In genomic region chr1:52403566-52404115, GRCh38 we compare ENCODE assay signal across 1 cellular context.
A peak's percentile ranks its signal among the peaks of the same experiment; 100 is the strongest.
TF ChIP-seq lines count a peak whose summit lies in the region.

No MANE protein-coding gene starts in this region.

TF ChIP-seq in K562, 482 proteins besides CTCF, POLR2A, EP300 and RAD21 (continued from another document):
- TF ChIP-seq ZC3H8 (IDR thresholded peaks at IDR 0.05) (0 out of 2 replicates have a peak, but pooled peaks have one; percentile 9), FOXJ3 (CRISPR knock-in tag; IDR thresholded peaks at IDR 0.05) (no peak), NFXL1 (CRISPR knock-in tag; IDR thresholded peaks at IDR 0.05) (no peak), HNRNPH1 (optimal IDR thresholded peaks at IDR 0.05; ENCODE audit: low read depth, low read length) (no peak), RBFOX2 (IDR thresholded peaks at IDR 0.05; ENCODE audit: low read depth, low read length) (no peak), STAG1 (CRISPR knock-in tag; IDR thresholded peaks at IDR 0.05; ENCODE audit: borderline replicate concordance) (no peak), GMEB1 (CRISPR knock-in tag; IDR thresholded peaks at IDR 0.05) (no peak), ZNF316 (IDR thresholded peaks at IDR 0.05) (peak; percentile 90), RBM14 (IDR thresholded peaks at IDR 0.05; ENCODE audit: borderline replicate concordance, insufficient read depth, low read depth, low read length) (no peak), CREB3 (tag; conservative IDR thresholded peaks at IDR 0.05; ENCODE audit: low read depth) (no peak), MXI1 (IDR thresholded peaks at IDR 0.05; ENCODE audit: low read depth, low read length) (0 out of 2 replicates have a peak, but pooled peaks have one; percentile 14), FOXP4 (CRISPR knock-in tag; IDR thresholded peaks at IDR 0.05; ENCODE audit: borderline replicate concordance) (0 out of 2 replicates have a peak, but pooled peaks have one; percentile 39), BACH1 (tag; IDR thresholded peaks at IDR 0.05) (peak; percentile 95), SRSF9 (IDR thresholded peaks at IDR 0.05; ENCODE audit: borderline replicate concordance, low read depth, low read length) (no peak), SNIP1 (IDR thresholded peaks at IDR 0.05; ENCODE audit: low read depth) (no peak), ARHGAP35 (IDR thresholded peaks at IDR 0.05; ENCODE audit: partially characterized antibody) (no peak), NFE2 (IDR thresholded peaks at IDR 0.05; ENCODE audit: low read depth) (peak; percentile 94), CTBP1 (IDR thresholded peaks at IDR 0.05; ENCODE audit: borderline replicate concordance) (no peak), RFX5 (IDR thresholded peaks at IDR 0.05; ENCODE audit: low read depth, low read length) (peak; percentile 27; the same call in 1 of the 2 replicates), MAZ (CRISPR knock-in tag; conservative IDR thresholded peaks at IDR 0.05 in 1 of 2, IDR thresholded peaks at IDR 0.05 in 1 of 2) (no peak; a peak in 1 of 4 replicates)
- TF ChIP-seq, protein P1, sequence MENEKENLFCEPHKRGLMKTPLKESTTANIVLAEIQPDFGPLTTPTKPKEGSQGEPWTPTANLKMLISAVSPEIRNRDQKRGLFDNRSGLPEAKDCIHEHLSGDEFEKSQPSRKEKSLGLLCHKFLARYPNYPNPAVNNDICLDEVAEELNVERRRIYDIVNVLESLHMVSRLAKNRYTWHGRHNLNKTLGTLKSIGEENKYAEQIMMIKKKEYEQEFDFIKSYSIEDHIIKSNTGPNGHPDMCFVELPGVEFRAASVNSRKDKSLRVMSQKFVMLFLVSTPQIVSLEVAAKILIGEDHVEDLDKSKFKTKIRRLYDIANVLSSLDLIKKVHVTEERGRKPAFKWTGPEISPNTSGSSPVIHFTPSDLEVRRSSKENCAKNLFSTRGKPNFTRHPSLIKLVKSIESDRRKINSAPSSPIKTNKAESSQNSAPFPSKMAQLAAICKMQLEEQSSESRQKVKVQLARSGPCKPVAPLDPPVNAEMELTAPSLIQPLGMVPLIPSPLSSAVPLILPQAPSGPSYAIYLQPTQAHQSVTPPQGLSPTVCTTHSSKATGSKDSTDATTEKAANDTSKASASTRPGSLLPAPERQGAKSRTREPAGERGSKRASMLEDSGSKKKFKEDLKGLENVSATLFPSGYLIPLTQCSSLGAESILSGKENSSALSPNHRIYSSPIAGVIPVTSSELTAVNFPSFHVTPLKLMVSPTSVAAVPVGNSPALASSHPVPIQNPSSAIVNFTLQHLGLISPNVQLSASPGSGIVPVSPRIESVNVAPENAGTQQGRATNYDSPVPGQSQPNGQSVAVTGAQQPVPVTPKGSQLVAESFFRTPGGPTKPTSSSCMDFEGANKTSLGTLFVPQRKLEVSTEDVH (IDR thresholded peaks at IDR 0.05; ENCODE audit: low read depth, partially characterized antibody): peak; percentile 30
- TF ChIP-seq, protein P2, sequence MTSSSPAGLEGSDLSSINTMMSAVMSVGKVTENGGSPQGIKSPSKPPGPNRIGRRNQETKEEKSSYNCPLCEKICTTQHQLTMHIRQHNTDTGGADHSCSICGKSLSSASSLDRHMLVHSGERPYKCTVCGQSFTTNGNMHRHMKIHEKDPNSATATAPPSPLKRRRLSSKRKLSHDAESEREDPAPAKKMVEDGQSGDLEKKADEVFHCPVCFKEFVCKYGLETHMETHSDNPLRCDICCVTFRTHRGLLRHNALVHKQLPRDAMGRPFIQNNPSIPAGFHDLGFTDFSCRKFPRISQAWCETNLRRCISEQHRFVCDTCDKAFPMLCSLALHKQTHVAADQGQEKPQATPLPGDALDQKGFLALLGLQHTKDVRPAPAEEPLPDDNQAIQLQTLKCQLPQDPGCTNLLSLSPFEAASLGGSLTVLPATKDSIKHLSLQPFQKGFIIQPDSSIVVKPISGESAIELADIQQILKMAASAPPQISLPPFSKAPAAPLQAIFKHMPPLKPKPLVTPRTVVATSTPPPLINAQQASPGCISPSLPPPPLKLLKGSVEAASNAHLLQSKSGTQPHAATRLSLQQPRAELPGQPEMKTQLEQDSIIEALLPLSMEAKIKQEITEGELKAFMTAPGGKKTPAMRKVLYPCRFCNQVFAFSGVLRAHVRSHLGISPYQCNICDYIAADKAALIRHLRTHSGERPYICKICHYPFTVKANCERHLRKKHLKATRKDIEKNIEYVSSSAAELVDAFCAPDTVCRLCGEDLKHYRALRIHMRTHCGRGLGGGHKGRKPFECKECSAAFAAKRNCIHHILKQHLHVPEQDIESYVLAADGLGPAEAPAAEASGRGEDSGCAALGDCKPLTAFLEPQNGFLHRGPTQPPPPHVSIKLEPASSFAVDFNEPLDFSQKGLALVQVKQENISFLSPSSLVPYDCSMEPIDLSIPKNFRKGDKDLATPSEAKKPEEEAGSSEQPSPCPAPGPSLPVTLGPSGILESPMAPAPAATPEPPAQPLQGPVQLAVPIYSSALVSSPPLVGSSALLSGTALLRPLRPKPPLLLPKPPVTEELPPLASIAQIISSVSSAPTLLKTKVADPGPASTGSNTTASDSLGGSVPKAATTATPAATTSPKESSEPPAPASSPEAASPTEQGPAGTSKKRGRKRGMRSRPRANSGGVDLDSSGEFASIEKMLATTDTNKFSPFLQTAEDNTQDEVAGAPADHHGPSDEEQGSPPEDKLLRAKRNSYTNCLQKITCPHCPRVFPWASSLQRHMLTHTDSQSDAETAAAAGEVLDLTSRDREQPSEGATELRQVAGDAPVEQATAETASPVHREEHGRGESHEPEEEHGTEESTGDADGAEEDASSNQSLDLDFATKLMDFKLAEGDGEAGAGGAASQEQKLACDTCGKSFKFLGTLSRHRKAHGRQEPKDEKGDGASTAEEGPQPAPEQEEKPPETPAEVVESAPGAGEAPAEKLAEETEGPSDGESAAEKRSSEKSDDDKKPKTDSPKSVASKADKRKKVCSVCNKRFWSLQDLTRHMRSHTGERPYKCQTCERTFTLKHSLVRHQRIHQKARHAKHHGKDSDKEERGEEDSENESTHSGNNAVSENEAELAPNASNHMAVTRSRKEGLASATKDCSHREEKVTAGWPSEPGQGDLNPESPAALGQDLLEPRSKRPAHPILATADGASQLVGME (CRISPR knock-in tag; IDR thresholded peaks at IDR 0.05): no peak
- TF ChIP-seq, protein P3, sequence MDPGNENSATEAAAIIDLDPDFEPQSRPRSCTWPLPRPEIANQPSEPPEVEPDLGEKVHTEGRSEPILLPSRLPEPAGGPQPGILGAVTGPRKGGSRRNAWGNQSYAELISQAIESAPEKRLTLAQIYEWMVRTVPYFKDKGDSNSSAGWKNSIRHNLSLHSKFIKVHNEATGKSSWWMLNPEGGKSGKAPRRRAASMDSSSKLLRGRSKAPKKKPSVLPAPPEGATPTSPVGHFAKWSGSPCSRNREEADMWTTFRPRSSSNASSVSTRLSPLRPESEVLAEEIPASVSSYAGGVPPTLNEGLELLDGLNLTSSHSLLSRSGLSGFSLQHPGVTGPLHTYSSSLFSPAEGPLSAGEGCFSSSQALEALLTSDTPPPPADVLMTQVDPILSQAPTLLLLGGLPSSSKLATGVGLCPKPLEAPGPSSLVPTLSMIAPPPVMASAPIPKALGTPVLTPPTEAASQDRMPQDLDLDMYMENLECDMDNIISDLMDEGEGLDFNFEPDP (CRISPR knock-in tag; IDR thresholded peaks at IDR 0.05): no peak
TF ChIP-seq in K562: peak in this region for 86.
